In genomic region chr15:87224409-87224808, GRCh38 we compare ENCODE assay signal across 22 cellular contexts.
"Had no signal": no experiment of that assay in that cellular context is flagged by ENCODE, and none has a peak within 500 bp of the region (broad histone marks: within the 10 kb centered on the region; RNA-seq: fewer than 3 reads in every experiment).

No MANE protein-coding gene starts in this region.

- H3K9ac ChIP-seq: neural progenitor cell had no signal

- H3K27me3 Mint-ChIP-seq: activated CD4-positive, alpha-beta memory T cell treated with anti-CD3 and anti-CD28 coated beads for 36 hours; central memory CD8-positive, alpha-beta T cell; stimulated activated naive CD8-positive, alpha-beta T cell treated with anti-CD3 and anti-CD28 coated beads, Interleukin-15, amount 100 ng/mL, for 72 hours had no signal

- H3K27ac ChIP-seq: ascending aorta, epithelial cell of prostate, lower lobe of right lung, neural progenitor cell, pancreas, thoracic aorta had no signal

- H3K27me3 ChIP-seq: ascending aorta, neural progenitor cell had no signal

- H3K4me2 ChIP-seq: neural progenitor cell had no signal

- H3K36me3 Mint-ChIP-seq: activated CD4-positive, alpha-beta memory T cell treated with anti-CD3 and anti-CD28 coated beads for 36 hours; immature natural killer cell; neural progenitor cell had no signal

- ATAC-seq: activated T-cell treated with anti-CD3 and anti-CD28 coated beads, Interleukin-2, amount 50 U/mL, for 4 hours; lower lobe of right lung; pancreas; stimulated activated naive CD8-positive, alpha-beta T cell treated with anti-CD3 and anti-CD28 coated beads, Interleukin-15, amount 100 ng/mL, for 72 hours had no signal

- H3K9me3 ChIP-seq: ascending aorta, lower lobe of right lung, pancreas, thoracic aorta had no signal

- H3K4me1 ChIP-seq: ascending aorta, lower lobe of right lung, neural progenitor cell, pancreas had no signal

- H3K4me3 Mint-ChIP-seq: activated CD4-positive, alpha-beta memory T cell treated with anti-CD3 and anti-CD28 coated beads for 36 hours; activated naive CD8-positive, alpha-beta T cell treated with anti-CD3 and anti-CD28 coated beads for 36 hours; activated T-cell treated with anti-CD3 and anti-CD28 coated beads, Interleukin-2, amount 50 U/mL, for 4 hours; central memory CD8-positive, alpha-beta T cell; immature natural killer cell; neural progenitor cell; stimulated activated naive CD8-positive, alpha-beta T cell treated with anti-CD3 and anti-CD28 coated beads, Interleukin-15, amount 100 ng/mL, for 72 hours; T-helper 2 cell treated with Interferon-gamma antibody and Interleukin-4, amounts not matched to agents 5 μg/mL and 100 μg/mL, for 36 hours had no signal

- H3K27ac Mint-ChIP-seq: activated CD4-positive, alpha-beta memory T cell treated with anti-CD3 and anti-CD28 coated beads for 36 hours; activated naive CD8-positive, alpha-beta T cell treated with anti-CD3 and anti-CD28 coated beads for 36 hours; immature natural killer cell; neural progenitor cell; stimulated activated naive CD8-positive, alpha-beta T cell treated with anti-CD3 and anti-CD28 coated beads, Interleukin-15, amount 100 ng/mL, for 72 hours; T-helper 2 cell treated with Interferon-gamma antibody and Interleukin-4, amounts not matched to agents 5 μg/mL and 100 μg/mL, for 36 hours had no signal

- H2AFZ ChIP-seq: neural progenitor cell had no signal

- DNase-seq: activated CD4-positive, alpha-beta memory T cell treated with anti-CD3 and anti-CD28 coated beads for 36 hours; activated CD4-positive, alpha-beta T cell treated with anti-CD3 and anti-CD28 coated beads for 1 hour; activated effector memory CD4-positive, alpha-beta T cell treated with anti-CD3 and anti-CD28 coated beads, Interleukin-2, amount 50 U/mL, for 16 hours; activated naive CD8-positive, alpha-beta T cell treated with anti-CD3 and anti-CD28 coated beads for 36 hours; activated T-cell treated with anti-CD3 and anti-CD28 coated beads, Interleukin-2, amount 50 U/mL, for 4 hours; cortex of kidney; effector CD8-positive, alpha-beta T cell; glutamatergic neuron; immature natural killer cell; lower lobe of right lung; midbrain; pancreas; stimulated activated CD4-positive, alpha-beta T cell treated with anti-CD3 and anti-CD28 coated beads, Interleukin-4, amount 100 ng/mL, for 1 hour; stimulated activated CD8-positive, alpha-beta memory T cell treated with anti-CD3 and anti-CD28 coated beads, Interleukin-4, amount 100 ng/mL, for 48 hours; stimulated activated naive CD8-positive, alpha-beta T cell treated with anti-CD3 and anti-CD28 coated beads, Interleukin-15, amount 100 ng/mL, for 72 hours had no signal

- FAIRE-seq: pancreas, urothelium cell line had no signal

- H3K9me3 Mint-ChIP-seq: activated CD4-positive, alpha-beta memory T cell treated with anti-CD3 and anti-CD28 coated beads for 36 hours; activated T-cell treated with anti-CD3 and anti-CD28 coated beads, Interleukin-2, amount 50 U/mL, for 4 hours; T-helper 2 cell treated with Interferon-gamma antibody and Interleukin-4, amounts not matched to agents 5 μg/mL and 100 μg/mL, for 36 hours had no signal

- H3K4me3 ChIP-seq: ascending aorta, lower lobe of right lung, neural progenitor cell, pancreas, thoracic aorta had no signal

- H3K36me3 ChIP-seq: ascending aorta, lower lobe of right lung, neural progenitor cell, pancreas, thoracic aorta had no signal

- H3K4me1 Mint-ChIP-seq: activated naive CD8-positive, alpha-beta T cell treated with anti-CD3 and anti-CD28 coated beads for 36 hours; central memory CD8-positive, alpha-beta T cell; immature natural killer cell; stimulated activated naive CD8-positive, alpha-beta T cell treated with anti-CD3 and anti-CD28 coated beads, Interleukin-15, amount 100 ng/mL, for 72 hours had no signal
